8 cellular contexts compared by ENCODE assay signal in genomic region chr22:40177738-40178416, GRCh38.
A peak's percentile ranks its signal among the peaks of the same experiment; 100 is the strongest.
DNase-seq lines count a peak whose midpoint lies in the region; ATAC-seq and TF ChIP-seq lines count a peak whose summit lies in the region.

Gene TNRC6B, plus strand, starts transcription at chr22:40177925. Its CDS starts 211 bp downstream, at chr22:40178136.

- no peaks in the 10 kb centered on the region for H3K27me3 ChIP-seq in layer of hippocampus (ENCODE audit: control insufficient read depth, insufficient read depth, low read length)

- peak; percentile 99 for DNase-seq in Ammon's horn (ENCODE audit: low spot score)
- DNase-seq in NCI-H510A (lab: John Stamatoyannopoulos, UW) = peak; percentile 76
- DNase-seq in activated CD4-positive, CD25-positive, alpha-beta regulatory T cell treated with anti-CD3 and anti-CD28 coated beads, Interleukin-2, amount 50 U/mL, for 72 hours = peak; percentile 51
- DNase-seq in coronary artery (ENCODE audit: low spot score) = peak; percentile 82
- DNase-seq in stimulated activated CD4-positive, alpha-beta T cell treated with anti-CD3 and anti-CD28 coated beads, Interleukin-2, amount 100 ng/mL, for 24 hours = peak; percentile 56 to 75

- peak; percentile 97 for TF ChIP-seq POLR2A in GM19099 (IDR thresholded peaks at IDR 0.05; ENCODE audit: extremely low read depth, insufficient read length, low read depth)

- peak within 1 kb of the TSS; percentile 83 for H3K4me3 ChIP-seq in coronary artery

- peak within 1 kb of the TSS; percentile 53 to 79 for H3K27ac ChIP-seq in coronary artery
- H3K27ac ChIP-seq in layer of hippocampus (ENCODE audit: low read depth, low read length) = peak within 1 kb of the TSS; percentile 74

- TF ChIP-seq CTCF in coronary artery (IDR thresholded peaks at IDR 0.05) = no peak

- peak; percentile 86 for ATAC-seq in HG03432 (IDR thresholded peaks at IDR 0.05; ENCODE audit: unreplicated experiment)

Comparison
In these comparisons a context has a peak if more than half of its experiments do, and no peak if none do; other contexts are left out.
1. Peak in every context shown above with its lines: DNase-seq, ATAC-seq, H3K4me3 ChIP-seq and H3K27ac ChIP-seq.